22 cellular contexts compared by ENCODE assay signal in genomic region chr10:48568546-48568945, GRCh38.
"Had no signal": no experiment of that assay in that cellular context is flagged by ENCODE, and none has a peak within 500 bp of the region (broad histone marks: within the 10 kb centered on the region; RNA-seq: fewer than 3 reads in every experiment).

No MANE protein-coding gene starts in this region.

- H3K27me3 Mint-ChIP-seq: naive B cell; stimulated activated memory B cell treated with anti-CD40 and anti-IgM and Interleukin-4, amounts not matched to agents 10 μg/mL and 1 μg/mL and 100 μg/mL, for 72 hours; stimulated activated naive CD8-positive, alpha-beta T cell treated with anti-CD3 and anti-CD28 coated beads, Interleukin-15, amount 100 ng/mL, for 72 hours had no signal

- ATAC-seq: heart right ventricle; natural killer cell; pancreas; right lobe of liver; stimulated activated memory B cell treated with anti-CD40 and anti-IgM and Interleukin-4, amounts not matched to agents 10 μg/mL and 1 μg/mL and 100 μg/mL, for 72 hours; stimulated activated naive CD8-positive, alpha-beta T cell treated with anti-CD3 and anti-CD28 coated beads, Interleukin-15, amount 100 ng/mL, for 72 hours; upper lobe of right lung had no signal

- DNase-seq: heart right ventricle; left ventricle myocardium inferior; mesendoderm; naive B cell; natural killer cell; nephron progenitor cell; right lobe of liver; stimulated activated CD4-positive, alpha-beta T cell treated with anti-CD3 and anti-CD28 coated beads, Interleukin-1b, Interleukin-23, amount 100 ng/mL, for 48 hours; stimulated activated CD4-positive, alpha-beta T cell treated with anti-CD3 and anti-CD28 coated beads, Interleukin-2, amount 100 ng/mL, for 48 hours; stimulated activated CD4-positive, alpha-beta T cell treated with anti-CD3 and anti-CD28 coated beads, Interleukin-4, amount 100 ng/mL, for 4 hours; stimulated activated CD8-positive, alpha-beta memory T cell treated with anti-CD3 and anti-CD28 coated beads, Interleukin-4, amount 100 ng/mL, for 48 hours; stimulated activated naive CD4-positive, alpha-beta T cell treated with Interleukin-2 at 50 U/mL for 16 hours; stimulated activated naive CD8-positive, alpha-beta T cell treated with anti-CD3 and anti-CD28 coated beads, Interleukin-15, amount 100 ng/mL, for 72 hours; substantia nigra; thyroid gland; transverse colon; upper lobe of right lung; uterus had no signal

- H3K9me3 Mint-ChIP-seq: mesothelial cell of epicardium; natural killer cell; nephron progenitor cell; neural progenitor cell; stimulated activated memory B cell treated with anti-CD40 and anti-IgM and Interleukin-4, amounts not matched to agents 10 μg/mL and 1 μg/mL and 100 μg/mL, for 72 hours; stimulated activated naive CD8-positive, alpha-beta T cell treated with anti-CD3 and anti-CD28 coated beads, Interleukin-15, amount 100 ng/mL, for 72 hours had no signal

- H3K4me3 Mint-ChIP-seq: mesothelial cell of epicardium; natural killer cell; nephron progenitor cell; neural progenitor cell; stimulated activated memory B cell treated with anti-CD40 and anti-IgM and Interleukin-4, amounts not matched to agents 10 μg/mL and 1 μg/mL and 100 μg/mL, for 72 hours; stimulated activated naive CD8-positive, alpha-beta T cell treated with anti-CD3 and anti-CD28 coated beads, Interleukin-15, amount 100 ng/mL, for 72 hours had no signal

- H3K27ac Mint-ChIP-seq: mesothelial cell of epicardium; natural killer cell; nephron progenitor cell; neural progenitor cell; stimulated activated memory B cell treated with anti-CD40 and anti-IgM and Interleukin-4, amounts not matched to agents 10 μg/mL and 1 μg/mL and 100 μg/mL, for 72 hours; stimulated activated naive CD8-positive, alpha-beta T cell treated with anti-CD3 and anti-CD28 coated beads, Interleukin-15, amount 100 ng/mL, for 72 hours had no signal

- H3K36me3 Mint-ChIP-seq: mesothelial cell of epicardium; naive B cell; natural killer cell; neural progenitor cell; stimulated activated memory B cell treated with anti-CD40 and anti-IgM and Interleukin-4, amounts not matched to agents 10 μg/mL and 1 μg/mL and 100 μg/mL, for 72 hours had no signal

- H3K4me1 Mint-ChIP-seq: natural killer cell; nephron progenitor cell; stimulated activated naive CD8-positive, alpha-beta T cell treated with anti-CD3 and anti-CD28 coated beads, Interleukin-15, amount 100 ng/mL, for 72 hours had no signal
